In the genomic region with DNA sequence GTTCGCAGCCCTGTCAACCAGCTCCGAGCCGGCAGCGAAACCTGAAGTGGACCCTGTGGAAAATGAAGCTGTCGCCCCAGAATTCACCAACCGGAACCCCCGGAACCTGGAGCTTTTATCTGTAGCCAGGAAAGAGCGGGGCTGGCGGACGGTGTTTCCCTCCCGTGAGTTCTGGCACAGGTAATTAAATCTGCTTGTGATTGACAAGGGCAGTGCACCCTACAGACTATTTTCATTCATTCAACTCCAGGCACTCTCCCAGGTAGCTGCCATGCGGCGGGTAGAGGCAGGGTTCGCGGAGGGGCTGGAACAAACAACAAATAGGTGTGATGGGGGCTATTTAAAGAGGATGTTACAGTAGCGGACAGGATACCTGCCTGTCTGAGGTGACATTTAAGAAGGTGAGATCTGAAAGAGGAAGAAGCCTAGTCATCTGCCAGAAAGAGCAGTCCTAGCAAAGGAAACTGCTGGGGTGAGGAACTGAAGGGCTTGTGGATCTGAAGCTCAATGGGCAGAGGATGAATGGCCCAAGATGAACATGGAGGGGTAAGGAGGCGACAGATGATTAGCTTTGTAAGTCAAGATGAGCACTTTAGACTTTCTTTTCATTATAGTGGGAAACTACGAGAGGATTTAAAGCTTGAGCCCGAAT, we compare ENCODE assay signal across 8 cellular contexts. TPM values are rescaled to one million over a fixed set of nuclear protein-coding genes. Genes with fewer than 3 reads are reported as not detected.
DNase-seq lines count a peak whose midpoint lies in the region; ATAC-seq and TF ChIP-seq lines count a peak whose summit lies in the region.

No MANE protein-coding gene starts in this region.

- intact Hi-C loops in A673 (cut with micrococcal nuclease; ENCODE audit: unreplicated experiment) (loop anchor here (2.0 kb wide), 1 partner anchor 62 kb away; no protein-coding TSS in a partner anchor), activated B cell treated with CpG ODN at 0.5 μM for 24 hours (cut with micrococcal nuclease) (loop anchor here (1.0 kb wide), 3 partner anchors 98 to 278 kb away; partner anchors contain the start of gene SOD2)

- no peak overlapping the region for H2BK15ac ChIP-seq in H9 (ENCODE audit: low read depth, low read length)

- peak overlapping the region; percentile 94 for H3K9ac ChIP-seq in H9 (ENCODE audit: extremely low read depth, insufficient read length, low read length)
- peak overlapping the region; percentile 88 for H3K9ac ChIP-seq in skeletal muscle satellite cell (ENCODE audit: low read depth, low read length)

- H3K4me1 ChIP-seq in A673 (ENCODE audit: insufficient read depth, low read length, poor library complexity, severe bottlenecking) (peaks cover 23% of the 10 kb centered on the region), H9 (ENCODE audit: insufficient read depth, low read length) (no peaks in the 10 kb centered on the region), skeletal muscle satellite cell (ENCODE audit: control insufficient read depth, insufficient read depth, low read length) (peaks cover 33% of the 10 kb centered on the region)

- no peak overlapping the region for H4K5ac ChIP-seq in H9 (ENCODE audit: insufficient read length, low read depth, low read length)

- H3K4me1 Mint-ChIP-seq in H9 (peaks cover 42 to 46% of the 10 kb centered on the region in 2 experiments), activated B cell treated with CpG ODN at 0.5 μM for 24 hours (peaks cover 50% of the 10 kb centered on the region)

- POLR2A ChIA-PET in A673 (lab: Charles Lee; ENCODE audit: low non-redundant PET) (no interaction called here), activated B cell treated with CpG ODN at 0.5 μM for 24 hours (lab: Charles Lee) (interaction anchor here (0.7 to 5.0 kb wide), 7 partner anchors 29 to 278 kb away, joined by 3 to 102 read pairs (median 20); partner anchors contain the start of genes ACAT2, SOD2 and WTAP)

- no peak overlapping the region for H4K8ac ChIP-seq in H9 (replicated peaks; ENCODE audit: insufficient read length, low read depth, low read length)

- no peak overlapping the region for H2BK120ac ChIP-seq in H9 (ENCODE audit: low read depth, low read length, poor library complexity, severe bottlenecking)

- no peak overlapping the region for H3K4ac ChIP-seq in H9 (ENCODE audit: low read depth, low read length)

- peak overlapping the region; percentile 64 for H3K4me2 ChIP-seq in H9 (ENCODE audit: insufficient read depth, insufficient read length, low read length)
- H3K4me2 ChIP-seq in skeletal muscle satellite cell (ENCODE audit: low read length), result peak overlapping the region; percentile 91

- H3K4me3 ChIP-seq in A673 (ENCODE audit: low read depth, low read length, poor library complexity, severe bottlenecking) (peak overlapping the region; percentile 88), skeletal muscle satellite cell (ENCODE audit: low read length) (peak overlapping the region; percentile 81)

- H3K4me3 Mint-ChIP-seq in H9, result peak overlapping the region; percentile 95 to 99
- H3K4me3 Mint-ChIP-seq in activated B cell treated with CpG ODN at 0.5 μM for 24 hours, result peak overlapping the region; percentile 95

- H2BK12ac ChIP-seq in H9 (ENCODE audit: insufficient read length, low read depth, low read length), result no peak overlapping the region

- no CpG with 5 or more reads among the region's 19 CpGs for WGBS in H9 (ENCODE audit: extremely low coverage, insufficient read length, low lambda C conversion rate)

- TF ChIP-seq CTCF in A673 (conservative IDR thresholded peaks at IDR 0.05; ENCODE audit: low read depth, low read length), result no peak
- TF ChIP-seq CTCF in H9 (conservative IDR thresholded peaks at IDR 0.05), result no peak
- TF ChIP-seq CTCF in activated B cell treated with CpG ODN at 0.5 μM for 24 hours (IDR thresholded peaks at IDR 0.05), result no peak

- H2AFZ ChIP-seq in H9 (ENCODE audit: low read length), result no peak overlapping the region

- peaks cover 48 to 68% (median 68%) of the 10 kb centered on the region in 3 experiments for H3K36me3 Mint-ChIP-seq in H9 (ENCODE audit: insufficient read depth in 1 of 3, low read depth in 3 of 3)
- peaks cover 68% of the 10 kb centered on the region for H3K36me3 Mint-ChIP-seq in activated B cell treated with CpG ODN at 0.5 μM for 24 hours (ENCODE audit: low read depth)

- no peak for ATAC-seq in activated B cell treated with CpG ODN at 0.5 μM for 24 hours (ENCODE audit: low read depth)
- no peak for ATAC-seq in HG02759 (IDR thresholded peaks at IDR 0.05; ENCODE audit: unreplicated experiment)

- no peaks in the 10 kb centered on the region for H4K20me1 ChIP-seq in H9 (ENCODE audit: control insufficient read depth, insufficient read depth, insufficient read length)

- no peak overlapping the region for H3K56ac ChIP-seq in H9 (ENCODE audit: insufficient read length, low read depth, low read length)

- no peaks in the 10 kb centered on the region for H3K79me1 ChIP-seq in H9 (ENCODE audit: insufficient read depth, low read depth, low read length, poor library complexity, severe bottlenecking)

- H3K14ac ChIP-seq in H9 (ENCODE audit: insufficient read depth, low read length), result 0 out of 2 replicates have a peak overlapping the region, but pooled peaks have one; percentile 16

- H3K9me3 ChIP-seq in A673 (ENCODE audit: low read depth, low read length, poor library complexity, severe bottlenecking), result no peaks in the 10 kb centered on the region
- H3K9me3 ChIP-seq in H9 (ENCODE audit: control insufficient read depth, low read depth, low read length), result no peaks in the 10 kb centered on the region
- no peaks in the 10 kb centered on the region for H3K9me3 ChIP-seq in skeletal muscle satellite cell (replicated peaks; ENCODE audit: low read length)

- DNase-seq in A673 (ENCODE audit: low spot score) (no peak), H9 (no peak), activated B cell treated with CpG ODN at 0.5 μM for 24 hours (peak; percentile 27), germinal center (ENCODE audit: low spot score) (peak; percentile 38), GF-D8 (lab: John Stamatoyannopoulos, UW) (no peak), NCI-H526 treated with DMSO at 0.1 percent for 48 hours (lab: John Stamatoyannopoulos, UW) (no peak)

- CTCF ChIA-PET in A673 (lab: Charles Lee) (no interaction called here), activated B cell treated with CpG ODN at 0.5 μM for 24 hours (lab: Charles Lee) (interaction anchor here (1.3 to 1.8 kb wide), 2 partner anchors 64 to 100 kb away, joined by 4 to 11 read pairs; partner anchors contain the start of gene WTAP)

- no peak overlapping the region for H4K91ac ChIP-seq in H9 (ENCODE audit: insufficient read length, low read depth, low read length)

- H3K36me3 ChIP-seq in A673 (ENCODE audit: insufficient read depth, low read length, poor library complexity, severe bottlenecking), result peaks cover 54% of the 10 kb centered on the region
- peaks cover 22% of the 10 kb centered on the region for H3K36me3 ChIP-seq in skeletal muscle satellite cell (ENCODE audit: insufficient read depth, low read length)

- no peak overlapping the region for H2BK20ac ChIP-seq in H9 (ENCODE audit: low read depth, low read length, poor library complexity, severe bottlenecking)

- no peak overlapping the region for H3T11ph ChIP-seq in H9 (ENCODE audit: low read length)

- H3K27ac ChIP-seq in A673 (ENCODE audit: low read depth, low read length, poor library complexity, severe bottlenecking) (peak overlapping the region; percentile 91), H9 (ENCODE audit: insufficient read length, low read depth, low read length) (no peak overlapping the region)

- H3K23ac ChIP-seq in H9 (ENCODE audit: insufficient read length, low read depth, low read length), result no peak overlapping the region

- H2BK5ac ChIP-seq in H9 (ENCODE audit: insufficient read length, low read length), result no peak overlapping the region

- no peak overlapping the region for H2AK5ac ChIP-seq in H9 (ENCODE audit: insufficient read length, low read length)

- H3K9me3 Mint-ChIP-seq in H9 (no peaks in the 10 kb centered on the region), activated B cell treated with CpG ODN at 0.5 μM for 24 hours (no peaks in the 10 kb centered on the region)

- no TSS peak for BruUV-seq in A673 (replicated peaks; lab: Mats Ljungman, UMichigan)

- H3K27me3 ChIP-seq in A673 (replicated peaks; ENCODE audit: insufficient read depth, low read depth, low read length, poor library complexity) (no peaks in the 10 kb centered on the region), H9 (ENCODE audit: insufficient read depth, low read length) (no peaks in the 10 kb centered on the region), skeletal muscle satellite cell (ENCODE audit: control insufficient read depth, insufficient read depth, low read length) (no peaks in the 10 kb centered on the region)

- H3K18ac ChIP-seq in H9 (ENCODE audit: insufficient read length, low read depth, low read length), result no peak overlapping the region

- H3K23me2 ChIP-seq in H9 (ENCODE audit: insufficient read length, low read depth, low read length, poor library complexity, severe bottlenecking), result peaks cover 13% of the 10 kb centered on the region

- no peaks in the 10 kb centered on the region; the same call in 1 of the 2 replicates for H3K27me3 Mint-ChIP-seq in H9 (ENCODE audit: low read depth)
- H3K27me3 Mint-ChIP-seq in activated B cell treated with CpG ODN at 0.5 μM for 24 hours, result no peaks in the 10 kb centered on the region

- H3K79me2 ChIP-seq in H9 (ENCODE audit: insufficient read depth, low read length), result peaks cover 12% of the 10 kb centered on the region; the same call in 1 of the 2 replicates

- H3K27ac Mint-ChIP-seq in H9 (peak overlapping the region; percentile 95 to 100 (median 99); a peak in 6 of 7 replicates), activated B cell treated with CpG ODN at 0.5 μM for 24 hours (peak overlapping the region; percentile 95)

RNA-seq across cellular contexts. Expression of gene MRPL18, which starts 0.8 kb away (rescaled TPM):
- total RNA-seq in A673 (2021) (94.6 and 101 TPM in 2 replicates), H9 (2021) (87.4 and 88.8 TPM in 2 replicates), activated B cell treated with CpG ODN at 0.5 μM for 24 hours (44.7 and 47.7 TPM in 2 replicates)
- total RNA-seq in skeletal muscle satellite cell (2012; rRNA removed), result 87.7 and 89.8 TPM in 2 replicates

RNA-seq across cellular contexts. Expression of gene TCP1, which starts 1.7 kb away (rescaled TPM):
- total RNA-seq in A673 (2021) (505 and 528 TPM in 2 replicates), H9 (2021) (401 and 412 TPM in 2 replicates), activated B cell treated with CpG ODN at 0.5 μM for 24 hours (181 and 199 TPM in 2 replicates)
- total RNA-seq in skeletal muscle satellite cell (2012; rRNA removed), result 290 and 301 TPM in 2 replicates

RNA-seq across cellular contexts. Expression of gene PNLDC1, which starts 9.0 kb away (rescaled TPM):
- total RNA-seq in A673 (2021), result 0.58 TPM in 1 of 2 replicates, not detected in the other
- total RNA-seq in H9 (2021), result not detected in 2 replicates
- total RNA-seq in activated B cell treated with CpG ODN at 0.5 μM for 24 hours, result 0.24 TPM in 1 of 2 replicates, not detected in the other
- not detected in 2 replicates for total RNA-seq in skeletal muscle satellite cell (2012; rRNA removed)

RNA-seq across cellular contexts. Expression of gene ACAT2, which starts 29.2 kb away (rescaled TPM):
- total RNA-seq in A673 (2021) (238 and 250 TPM in 2 replicates), H9 (2021) (155 and 156 TPM in 2 replicates), activated B cell treated with CpG ODN at 0.5 μM for 24 hours (82.0 and 87.9 TPM in 2 replicates)
- 14.6 and 26.6 TPM in 2 replicates for total RNA-seq in skeletal muscle satellite cell (2012; rRNA removed)

Comparison
In these comparisons a context has a peak if more than half of its experiments do, and no peak if none do; other contexts are left out.
1. DNase-seq: peak in activated B cell treated with CpG ODN at 0.5 μM for 24 hours (single experiment) and germinal center (single experiment); none in A673 (single experiment), H9 (single experiment), GF-D8 (single experiment) and NCI-H526 treated with DMSO at 0.1 percent for 48 hours (single experiment).